ENCODE assay signal across 1 cellular context in the genomic region with DNA sequence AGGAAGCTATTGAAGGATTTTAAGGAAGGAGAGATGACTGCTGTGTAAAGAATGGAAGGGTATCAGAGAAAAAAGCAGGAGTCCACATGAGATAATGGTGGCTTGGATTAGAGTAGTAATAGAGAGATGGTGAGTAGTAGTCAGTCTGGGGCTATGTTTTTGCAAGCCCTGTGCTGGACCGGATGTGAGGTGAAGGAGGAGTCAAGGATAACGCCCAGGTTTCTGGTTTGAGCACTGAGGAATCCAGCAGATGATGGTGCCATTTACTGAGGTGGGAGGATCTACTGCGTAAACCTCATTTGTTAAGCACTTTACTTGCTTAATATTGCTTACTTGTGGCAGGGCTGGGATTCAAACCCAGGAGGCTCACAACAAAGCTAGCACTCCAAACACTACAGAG.
TF ChIP-seq lines count a peak whose summit lies in the region.

No MANE protein-coding gene starts in this region.

TF ChIP-seq in HepG2, 621 proteins besides CTCF, POLR2A, EP300 and RAD21:
- TF ChIP-seq ZNF749 (CRISPR knock-in tag; IDR thresholded peaks at IDR 0.05; ENCODE audit: borderline replicate concordance) (no peak), ZNF883 (CRISPR knock-in tag; IDR thresholded peaks at IDR 0.05; ENCODE audit: not compliant biosample characterization) (peak; percentile 3), ZSCAN31 (CRISPR knock-in tag; IDR thresholded peaks at IDR 0.05; ENCODE audit: low read depth) (no peak), NCOA1 (CRISPR knock-in tag; IDR thresholded peaks at IDR 0.05) (no peak)
